ENCODE assay signal across 18 cellular contexts in the genomic region with DNA sequence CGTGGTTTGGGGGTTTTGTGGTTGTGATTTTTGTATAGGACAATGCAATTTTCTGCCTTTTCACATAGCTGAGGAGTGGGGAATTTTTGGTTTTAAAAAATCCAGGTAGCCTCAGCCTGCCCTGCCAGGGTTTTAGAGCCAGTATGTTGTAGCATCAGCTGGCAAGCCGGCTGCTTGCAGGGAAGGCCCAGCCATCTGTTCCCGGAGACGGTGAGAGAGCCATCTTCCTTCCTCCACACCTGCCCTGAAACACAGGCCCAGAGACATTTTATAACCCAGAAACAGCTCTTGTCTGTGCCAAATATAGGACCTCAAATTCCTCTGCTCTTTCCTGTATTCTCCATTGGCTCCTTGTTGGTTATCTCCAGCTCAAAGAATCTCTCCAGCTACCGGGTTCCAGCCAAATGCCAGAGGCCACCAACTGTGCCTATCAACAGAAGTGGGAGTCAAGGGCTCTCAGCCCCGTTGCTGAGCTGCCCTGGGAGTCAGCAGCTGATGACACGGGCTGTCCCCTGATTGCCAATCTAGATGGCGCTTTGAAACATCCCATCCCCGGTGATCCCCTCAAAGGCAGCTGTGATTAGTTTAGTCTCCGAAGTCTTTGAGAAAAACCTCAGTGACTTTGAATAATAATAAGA.
DNase-seq lines count a peak whose midpoint lies in the region; ATAC-seq and TF ChIP-seq lines count a peak whose summit lies in the region.
"Had no signal": no experiment of that assay in that cellular context is flagged by ENCODE, and none has a peak within 500 bp of the region (broad histone marks: within the 10 kb centered on the region; RNA-seq: fewer than 3 reads in every experiment).

No MANE protein-coding gene starts in this region.

- no peaks in the 10 kb centered on the region for H3K36me3 ChIP-seq in CD8-positive, alpha-beta T cell (ENCODE audit: insufficient read depth, low read length)

- DNase-seq in DMS153 (lab: John Stamatoyannopoulos, UW) (peak; percentile 36), NCI-H146 (lab: John Stamatoyannopoulos, UW) (peak; percentile 40), NCI-H345 (lab: John Stamatoyannopoulos, UW) (peak; percentile 84)
- no peak for DNase-seq in activated CD8-positive, alpha-beta memory T cell treated with anti-CD3 and anti-CD28 coated beads for 24 hours
- no peak for DNase-seq in CD8-positive, alpha-beta T cell
- DNase-seq: activated naive CD4-positive, alpha-beta T cell treated with Interleukin-2 at 50 U/mL for 16 hours; activated T-cell treated with anti-CD3 and anti-CD28 coated beads for 4 hours; anterior cingulate cortex; CD4-positive, alpha-beta T cell; naive thymus-derived CD8-positive, alpha-beta T cell had no signal

- peaks cover 47% of the 10 kb centered on the region for H3K4me1 Mint-ChIP-seq in brain
- no peaks in the 10 kb centered on the region for H3K4me1 Mint-ChIP-seq in CD8-positive, alpha-beta T cell (ENCODE audit: low read depth)
- H3K4me1 Mint-ChIP-seq: memory B cell had no signal

- H3K9me3 Mint-ChIP-seq in brain, result peaks cover 0 to 2% (median 0%) of the 10 kb centered on the region in 5 experiments
- H3K9me3 Mint-ChIP-seq in CD8-positive, alpha-beta T cell, result no peaks in the 10 kb centered on the region
- H3K9me3 Mint-ChIP-seq: CD4-positive, alpha-beta T cell had no signal

- no peak overlapping the region for H3K27ac ChIP-seq in CD8-positive, alpha-beta T cell (ENCODE audit: low read depth, low read length)
- H3K27ac ChIP-seq: coronary artery, hepatocyte, parathyroid adenoma had no signal

- POLR2A ChIA-PET in CD8-positive, alpha-beta T cell (lab: Charles Lee), result no interaction called here

- H3K4me1 ChIP-seq in CD8-positive, alpha-beta T cell (ENCODE audit: insufficient read depth, low read length), result no peaks in the 10 kb centered on the region
- H3K4me1 ChIP-seq: parathyroid adenoma had no signal

- H3K36me3 Mint-ChIP-seq in brain, result no peaks in the 10 kb centered on the region
- H3K36me3 Mint-ChIP-seq in CD8-positive, alpha-beta T cell, result no peaks in the 10 kb centered on the region
- H3K36me3 Mint-ChIP-seq: naive thymus-derived CD8-positive, alpha-beta T cell had no signal

- intact Hi-C loops in CD8-positive, alpha-beta T cell (cut with DNase I, micrococcal nuclease), result no loop called here

- TF ChIP-seq CTCF in brain (conservative IDR thresholded peaks at IDR 0.05), result no peak
- no peak for TF ChIP-seq CTCF in CD8-positive, alpha-beta T cell (IDR thresholded peaks at IDR 0.05)

- no peak overlapping the region for H3K4me3 Mint-ChIP-seq in brain
- no peak overlapping the region for H3K4me3 Mint-ChIP-seq in CD8-positive, alpha-beta T cell
- H3K4me3 Mint-ChIP-seq: CD4-positive, alpha-beta T cell; memory B cell; naive thymus-derived CD8-positive, alpha-beta T cell had no signal

- ATAC-seq in GM18873 (IDR thresholded peaks at IDR 0.05; ENCODE audit: low FRiP score, unreplicated experiment) (no peak), HG03196 (IDR thresholded peaks at IDR 0.05; ENCODE audit: unreplicated experiment) (no peak)
- ATAC-seq in CD8-positive, alpha-beta T cell, result no peak
- ATAC-seq: K562; naive thymus-derived CD8-positive, alpha-beta T cell had no signal

- peaks cover 12% of the 10 kb centered on the region for H3K27me3 Mint-ChIP-seq in brain
- H3K27me3 Mint-ChIP-seq in CD8-positive, alpha-beta T cell (ENCODE audit: low read depth), result no peaks in the 10 kb centered on the region
- H3K27me3 Mint-ChIP-seq: CD4-positive, alpha-beta T cell; naive thymus-derived CD8-positive, alpha-beta T cell had no signal

- no peaks in the 10 kb centered on the region for H3K27me3 ChIP-seq in CD8-positive, alpha-beta T cell (ENCODE audit: insufficient read depth, low read length)
- H3K27me3 ChIP-seq: hepatocyte had no signal

- H3K9me3 ChIP-seq in CD8-positive, alpha-beta T cell (ENCODE audit: low read length), result no peaks in the 10 kb centered on the region

- peak overlapping the region in 3 of 5 experiments; percentile 22 to 52 (median 27) for H3K27ac Mint-ChIP-seq in brain
- H3K27ac Mint-ChIP-seq in CD8-positive, alpha-beta T cell, result no peak overlapping the region
- H3K27ac Mint-ChIP-seq: CD4-positive, alpha-beta T cell; memory B cell had no signal

- CTCF ChIA-PET in CD8-positive, alpha-beta T cell (lab: Charles Lee), result no interaction called here

- no peak overlapping the region for H3K4me3 ChIP-seq in CD8-positive, alpha-beta T cell (ENCODE audit: low read depth, low read length)
- H3K4me3 ChIP-seq: coronary artery, hepatocyte, K562 had no signal

Comparison
In these comparisons a context has a peak if more than half of its experiments do, and no peak if none do; other contexts are left out.
1. DNase-seq: peak in DMS153 (single experiment), NCI-H146 (single experiment) and NCI-H345 (single experiment); none in activated CD8-positive, alpha-beta memory T cell treated with anti-CD3 and anti-CD28 coated beads for 24 hours (single experiment) and CD8-positive, alpha-beta T cell (0 of 7).